8 cellular contexts compared by ENCODE assay signal in the genomic region with DNA sequence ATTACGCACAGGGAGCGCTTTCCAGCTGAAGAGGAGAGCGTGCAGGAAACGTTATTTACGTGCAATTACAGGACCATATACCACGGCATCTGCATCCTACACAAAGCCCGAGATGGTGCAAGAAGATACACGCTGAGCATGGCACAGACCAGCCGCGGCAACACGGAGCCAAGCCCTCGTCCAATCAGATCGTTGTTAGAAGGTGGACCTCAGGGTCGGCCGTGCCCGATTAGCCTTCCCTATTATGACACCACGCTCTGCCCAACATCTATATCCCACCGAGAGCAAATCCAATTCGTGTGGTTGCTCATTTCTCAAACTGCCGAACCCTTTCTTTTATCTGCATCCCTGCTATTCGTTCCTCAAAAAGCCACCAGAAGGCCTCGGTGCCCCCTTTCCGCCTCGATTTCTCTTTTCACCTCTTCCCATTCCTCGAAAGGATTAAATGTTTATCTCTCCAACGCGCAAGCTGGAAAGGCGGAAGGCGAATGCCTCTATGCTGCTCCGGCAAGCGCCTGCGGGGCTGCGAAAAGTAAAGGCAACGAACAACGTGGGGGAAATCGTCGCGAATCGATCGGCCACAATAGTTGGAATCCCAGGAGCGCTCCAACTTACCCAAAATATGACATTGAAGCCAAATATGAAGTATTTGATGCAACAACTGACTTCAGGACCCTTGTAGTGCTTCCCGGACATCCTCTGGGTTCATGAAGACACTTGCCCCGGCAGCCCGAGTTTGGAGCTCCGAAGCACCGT. TPM values are rescaled to one million over a fixed set of nuclear protein-coding genes. Genes with fewer than 3 reads are reported as not detected.
DNase-seq lines count a peak whose midpoint lies in the region; ATAC-seq and TF ChIP-seq lines count a peak whose summit lies in the region.

No MANE protein-coding gene starts in this region.

- peak; percentile 42 for DNase-seq in GM04504 (ENCODE audit: low read depth)
- DNase-seq in NCI-H2171 treated with DMSO at 0.1 percent for 48 hours (lab: John Stamatoyannopoulos, UW), result peak; percentile 69
- DNase-seq in activated CD4-positive, alpha-beta memory T cell treated with anti-CD3 and anti-CD28 coated beads, Interleukin-2, amount 10 ng/mL, durations not matched to agents 7 days and 5 days, result peak; percentile 52
- peak; percentile 54 for DNase-seq in epidermal melanocyte (ENCODE audit: insufficient read length, low spot score)
- DNase-seq in mucosa of descending colon, result peak in 2 of 3 donors; percentile 33 to 47
- DNase-seq in NCI-H2029 (lab: John Stamatoyannopoulos, UW), result no peak

- no peak for TF ChIP-seq CTCF in mucosa of descending colon (IDR thresholded peaks at IDR 0.05)

- H3K4me3 Mint-ChIP-seq in activated CD4-positive, alpha-beta memory T cell treated with anti-CD3 and anti-CD28 coated beads, Interleukin-2, amount 10 ng/mL, durations not matched to agents 7 days and 5 days, result peak overlapping the region; percentile 93
- peak overlapping the region; percentile 94 for H3K4me3 Mint-ChIP-seq in stimulated activated naive CD8-positive, alpha-beta T cell treated with anti-CD3 and anti-CD28 coated beads, Interleukin-15, Interleukin-2, amounts not matched to agents 100 ng/mL and 50 ng/mL, for 24 hours

- no peaks in the 10 kb centered on the region for H3K9me3 Mint-ChIP-seq in activated CD4-positive, alpha-beta memory T cell treated with anti-CD3 and anti-CD28 coated beads, Interleukin-2, amount 10 ng/mL, durations not matched to agents 7 days and 5 days
- H3K9me3 Mint-ChIP-seq in stimulated activated naive CD8-positive, alpha-beta T cell treated with anti-CD3 and anti-CD28 coated beads, Interleukin-15, Interleukin-2, amounts not matched to agents 100 ng/mL and 50 ng/mL, for 24 hours, result no peaks in the 10 kb centered on the region

- H3K4me1 Mint-ChIP-seq in activated CD4-positive, alpha-beta memory T cell treated with anti-CD3 and anti-CD28 coated beads, Interleukin-2, amount 10 ng/mL, durations not matched to agents 7 days and 5 days, result peaks cover 67% of the 10 kb centered on the region
- H3K4me1 Mint-ChIP-seq in stimulated activated naive CD8-positive, alpha-beta T cell treated with anti-CD3 and anti-CD28 coated beads, Interleukin-15, Interleukin-2, amounts not matched to agents 100 ng/mL and 50 ng/mL, for 24 hours (ENCODE audit: low read depth), result peaks cover 73% of the 10 kb centered on the region

- CTCF ChIA-PET in activated CD4-positive, alpha-beta memory T cell treated with anti-CD3 and anti-CD28 coated beads, Interleukin-2, amount 10 ng/mL, durations not matched to agents 7 days and 5 days (lab: Charles Lee), result interaction anchor here (0.9 to 1.5 kb wide), 8 partner anchors 10 to 396 kb away, joined by 3 to 7 read pairs (median 4); a partner anchor contains a TSS

- ATAC-seq in HG02610 (IDR thresholded peaks at IDR 0.05; ENCODE audit: unreplicated experiment) (peak; percentile 5), mucosa of descending colon (peak; percentile 16)

- intact Hi-C loops in mucosa of descending colon (cut with DNase I, micrococcal nuclease), result loop anchor here in 1 of 2 donors (5.0 kb wide), 1 partner anchor 190 kb away; no protein-coding TSS in a partner anchor

- peaks cover 17% of the 10 kb centered on the region for H3K36me3 Mint-ChIP-seq in activated CD4-positive, alpha-beta memory T cell treated with anti-CD3 and anti-CD28 coated beads, Interleukin-2, amount 10 ng/mL, durations not matched to agents 7 days and 5 days (ENCODE audit: low read depth)
- H3K36me3 Mint-ChIP-seq in stimulated activated naive CD8-positive, alpha-beta T cell treated with anti-CD3 and anti-CD28 coated beads, Interleukin-15, Interleukin-2, amounts not matched to agents 100 ng/mL and 50 ng/mL, for 24 hours (ENCODE audit: low read depth), result peaks cover 9% of the 10 kb centered on the region

- H3K4me1 ChIP-seq in mucosa of descending colon (ENCODE audit: low read depth), result peaks cover 8% of the 10 kb centered on the region

- no peaks in the 10 kb centered on the region for H3K27me3 Mint-ChIP-seq in activated CD4-positive, alpha-beta memory T cell treated with anti-CD3 and anti-CD28 coated beads, Interleukin-2, amount 10 ng/mL, durations not matched to agents 7 days and 5 days
- no peaks in the 10 kb centered on the region for H3K27me3 Mint-ChIP-seq in stimulated activated naive CD8-positive, alpha-beta T cell treated with anti-CD3 and anti-CD28 coated beads, Interleukin-15, Interleukin-2, amounts not matched to agents 100 ng/mL and 50 ng/mL, for 24 hours

- peak overlapping the region; percentile 28 for H3K4me3 ChIP-seq in mucosa of descending colon

- H3K36me3 ChIP-seq in mucosa of descending colon (ENCODE audit: low read depth), result no peaks in the 10 kb centered on the region

- POLR2A ChIA-PET in activated CD4-positive, alpha-beta memory T cell treated with anti-CD3 and anti-CD28 coated beads, Interleukin-2, amount 10 ng/mL, durations not matched to agents 7 days and 5 days (lab: Charles Lee), result interaction anchor here (0.7 to 3.0 kb wide), 19 partner anchors 13 to 1236 kb away, joined by 3 to 23 read pairs (median 5); a partner anchor contains a TSS

- H3K9me3 ChIP-seq in mucosa of descending colon, result no peaks in the 10 kb centered on the region

- peak overlapping the region; percentile 74 for H3K27ac Mint-ChIP-seq in activated CD4-positive, alpha-beta memory T cell treated with anti-CD3 and anti-CD28 coated beads, Interleukin-2, amount 10 ng/mL, durations not matched to agents 7 days and 5 days
- peak overlapping the region; percentile 86 for H3K27ac Mint-ChIP-seq in stimulated activated naive CD8-positive, alpha-beta T cell treated with anti-CD3 and anti-CD28 coated beads, Interleukin-15, Interleukin-2, amounts not matched to agents 100 ng/mL and 50 ng/mL, for 24 hours

RNA-seq across cellular contexts. Expression of a gene that starts 0.7 kb away (rescaled TPM):
- total RNA-seq in activated CD4-positive, alpha-beta memory T cell treated with anti-CD3 and anti-CD28 coated beads, Interleukin-2, amount 10 ng/mL, durations not matched to agents 7 days and 5 days, result 10 to 100 TPM; 21.8 to 22.6 TPM
- total RNA-seq in mucosa of descending colon, result 10 to 100 TPM in 1 of 3 donors, 1 to 10 TPM in 2; 3.9 to 11.8 (median 4.9) TPM
